Comparison of ENCODE assay signal across 9 cellular contexts in genomic region chr21:30563630-30564029, GRCh38. TPM values are rescaled to one million over a fixed set of nuclear protein-coding genes. Genes with fewer than 3 reads are reported as not detected.
"Had no signal": no experiment of that assay in that cellular context is flagged by ENCODE, and none has a peak within 500 bp of the region (broad histone marks: within the 10 kb centered on the region; RNA-seq: fewer than 3 reads in every experiment).

No MANE protein-coding gene starts in this region.

- DNase-seq: GDM1, GF-D8 had no signal

- FAIRE-seq: G401.6, GM12878, GM12891, GM12892, GM18507, GM19239 had no signal

- H3K4me3 ChIP-seq: GM12878 had no signal

- ATAC-seq: GM12878 had no signal

RNA-seq across cellular contexts. Expression of gene KRTAP19-7, which starts 2.5 kb away (rescaled TPM):
- total RNA-seq: G401, GM12878 had no signal
- polyA plus RNA-seq: GM12878 had no signal

RNA-seq across cellular contexts. Expression of gene KRTAP19-6, which starts 22.0 kb away (rescaled TPM):
- total RNA-seq: G401, GM12878 had no signal
- polyA plus RNA-seq: GM12878 had no signal

RNA-seq across cellular contexts. Expression of gene KRTAP22-2, which starts 26.6 kb away (rescaled TPM):
- total RNA-seq: G401, GM12878 had no signal
- polyA plus RNA-seq: GM12878 had no signal

RNA-seq across cellular contexts. Expression of gene KRTAP6-3, which starts 28.6 kb away (rescaled TPM):
- total RNA-seq: G401, GM12878 had no signal
- polyA plus RNA-seq: GM12878 had no signal

RNA-seq across cellular contexts. Expression of gene KRTAP6-2, which starts 35.1 kb away (rescaled TPM):
- total RNA-seq: G401, GM12878 had no signal
- polyA plus RNA-seq: GM12878 had no signal
